Comparison of ENCODE assay signal across 11 cellular contexts in genomic region chr6:148525453-148525852, GRCh38.
DNase-seq lines count a peak whose midpoint lies in the region; ATAC-seq and TF ChIP-seq lines count a peak whose summit lies in the region.
"Had no signal": no experiment of that assay in that cellular context is flagged by ENCODE, and none has a peak within 500 bp of the region (broad histone marks: within the 10 kb centered on the region; RNA-seq: fewer than 3 reads in every experiment).

No MANE protein-coding gene starts in this region.

- intact Hi-C loops in thyroid gland (cut with DNase I) = no loop called here

- H3K9me3 ChIP-seq in thyroid gland = no peaks in the 10 kb centered on the region

- CTCF ChIA-PET in WTC11 (lab: Charles Lee) = no interaction called here

- H3K27me3 Mint-ChIP-seq in WTC11 (ENCODE audit: low read depth) = no peaks in the 10 kb centered on the region
- H3K27me3 Mint-ChIP-seq: activated naive CD8-positive, alpha-beta T cell treated with anti-CD3 and anti-CD28 coated beads, Interleukin-2, amount 10 ng/mL, durations not matched to agents 7 days and 5 days had no signal

- H3K4me1 Mint-ChIP-seq in WTC11 = peaks cover 47% of the 10 kb centered on the region
- H3K4me1 Mint-ChIP-seq in stimulated activated effector memory CD8-positive, alpha-beta T cell treated with anti-CD3 and anti-CD28 coated beads, Interleukin-12 subunit alpha, Interleukin-12 subunit beta, amount 100 ng/mL, for 72 hours = peaks cover 40% of the 10 kb centered on the region
- H3K4me1 Mint-ChIP-seq: activated naive CD8-positive, alpha-beta T cell treated with anti-CD3 and anti-CD28 coated beads, Interleukin-2, amount 10 ng/mL, durations not matched to agents 7 days and 5 days had no signal

- peaks cover 40 to 47% of the 10 kb centered on the region in 2 donors for H3K36me3 ChIP-seq in thyroid gland

- H3K4me3 Mint-ChIP-seq in WTC11 = no peak overlapping the region
- peak overlapping the region; percentile 50 for H3K4me3 Mint-ChIP-seq in stimulated activated effector memory CD8-positive, alpha-beta T cell treated with anti-CD3 and anti-CD28 coated beads, Interleukin-12 subunit alpha, Interleukin-12 subunit beta, amount 100 ng/mL, for 72 hours
- H3K4me3 Mint-ChIP-seq: activated naive CD8-positive, alpha-beta T cell treated with anti-CD3 and anti-CD28 coated beads, Interleukin-2, amount 10 ng/mL, durations not matched to agents 7 days and 5 days had no signal

- H3K27ac ChIP-seq in thyroid gland = peak overlapping the region in 1 of 3 donors; percentile 39

- WGBS in thyroid gland, 2 donors = 86 to 89% methylated on average over 4 of the region's 4 CpGs

- POLR2A ChIA-PET in WTC11 (lab: Charles Lee) = no interaction called here

- peaks cover 46% of the 10 kb centered on the region for H3K36me3 Mint-ChIP-seq in WTC11
- H3K36me3 Mint-ChIP-seq in stimulated activated effector memory CD8-positive, alpha-beta T cell treated with anti-CD3 and anti-CD28 coated beads, Interleukin-12 subunit alpha, Interleukin-12 subunit beta, amount 100 ng/mL, for 72 hours = peaks cover 6% of the 10 kb centered on the region
- H3K36me3 Mint-ChIP-seq: activated naive CD8-positive, alpha-beta T cell treated with anti-CD3 and anti-CD28 coated beads, Interleukin-2, amount 10 ng/mL, durations not matched to agents 7 days and 5 days had no signal

- H3K4me1 ChIP-seq in thyroid gland = peaks cover 11 to 16% of the 10 kb centered on the region in 2 donors

- H3K27me3 ChIP-seq in thyroid gland = no peaks in the 10 kb centered on the region

- H3K4me3 ChIP-seq in HFF-Myc (replicated peaks; ENCODE audit: low read depth, low read length) = peak overlapping the region; percentile 23
- H3K4me3 ChIP-seq in fibroblast of pulmonary artery (replicated peaks; ENCODE audit: low read depth, low read length) = peak overlapping the region; percentile 47
- H3K4me3 ChIP-seq in thyroid gland (replicated peaks in 1 of 3) = no peak overlapping the region
- H3K4me3 ChIP-seq: skin epidermis had no signal

- H3K9me3 Mint-ChIP-seq in WTC11 = no peaks in the 10 kb centered on the region
- no peaks in the 10 kb centered on the region for H3K9me3 Mint-ChIP-seq in stimulated activated effector memory CD8-positive, alpha-beta T cell treated with anti-CD3 and anti-CD28 coated beads, Interleukin-12 subunit alpha, Interleukin-12 subunit beta, amount 100 ng/mL, for 72 hours
- H3K9me3 Mint-ChIP-seq: activated naive CD8-positive, alpha-beta T cell treated with anti-CD3 and anti-CD28 coated beads, Interleukin-2, amount 10 ng/mL, durations not matched to agents 7 days and 5 days had no signal

- DNase-seq in HFF-Myc (ENCODE audit: extremely low read depth, low read depth) = no peak
- no peak for DNase-seq in WTC11 (ENCODE audit: low spot score)
- DNase-seq in fibroblast of pulmonary artery (ENCODE audit: low read depth) = peak; percentile 80
- DNase-seq in stimulated activated effector memory CD8-positive, alpha-beta T cell treated with anti-CD3 and anti-CD28 coated beads, Interleukin-12 subunit alpha, Interleukin-12 subunit beta, amount 100 ng/mL, for 72 hours (ENCODE audit: low spot score in 2 of 2) = no peak
- no peak for DNase-seq in pons (ENCODE audit: low spot score)
- DNase-seq in thyroid gland = no peak
- no peak for DNase-seq in NCI-H2081 (lab: John Stamatoyannopoulos, UW)
- DNase-seq: activated naive CD8-positive, alpha-beta T cell treated with anti-CD3 and anti-CD28 coated beads, Interleukin-2, amount 10 ng/mL, durations not matched to agents 7 days and 5 days had no signal

- TF ChIP-seq CTCF in HFF-Myc (IDR thresholded peaks at IDR 0.05; ENCODE audit: low read depth, low read length, missing control alignments) (no peak), WTC11 (IDR thresholded peaks at IDR 0.05) (no peak), fibroblast of pulmonary artery (IDR thresholded peaks at IDR 0.05; ENCODE audit: low read length, missing control alignments) (no peak), thyroid gland (IDR thresholded peaks at IDR 0.05) (no peak)

- ATAC-seq in WTC11 = no peak
- peak; percentile 42 for ATAC-seq in stimulated activated effector memory CD8-positive, alpha-beta T cell treated with anti-CD3 and anti-CD28 coated beads, Interleukin-12 subunit alpha, Interleukin-12 subunit beta, amount 100 ng/mL, for 72 hours
- no peak for ATAC-seq in GM21526 (IDR thresholded peaks at IDR 0.05; ENCODE audit: low FRiP score, unreplicated experiment)
- ATAC-seq: activated CD4-positive, CD25-positive, alpha-beta regulatory T cell treated with anti-CD3 and anti-CD28 coated beads, Interleukin-2, amount 50 U/mL, for 24 hours had no signal

- H3K27ac Mint-ChIP-seq in WTC11 = peak overlapping the region; percentile 79
- peak overlapping the region; percentile 85 for H3K27ac Mint-ChIP-seq in stimulated activated effector memory CD8-positive, alpha-beta T cell treated with anti-CD3 and anti-CD28 coated beads, Interleukin-12 subunit alpha, Interleukin-12 subunit beta, amount 100 ng/mL, for 72 hours
- H3K27ac Mint-ChIP-seq: activated naive CD8-positive, alpha-beta T cell treated with anti-CD3 and anti-CD28 coated beads, Interleukin-2, amount 10 ng/mL, durations not matched to agents 7 days and 5 days had no signal

- no peak for TF ChIP-seq POLR2A in thyroid gland (IDR thresholded peaks at IDR 0.05)

TF ChIP-seq in WTC11, 78 proteins besides CTCF, POLR2A, EP300 and RAD21:
- TF ChIP-seq ESRRA (CRISPR knock-in tag; IDR thresholded peaks at IDR 0.05; ENCODE audit: borderline replicate concordance) (no peak), ZNF317 (CRISPR knock-in tag; IDR thresholded peaks at IDR 0.05; ENCODE audit: borderline replicate concordance, low read depth) (no peak), MXD4 (CRISPR knock-in tag; IDR thresholded peaks at IDR 0.05; ENCODE audit: borderline replicate concordance) (no peak)

Comparison
In these comparisons a context has a peak if more than half of its experiments do, and no peak if none do; other contexts are left out.
1. H3K4me3 ChIP-seq: peak in HFF-Myc (single experiment) and fibroblast of pulmonary artery (single experiment); none in thyroid gland (0 of 3).